9 cellular contexts compared by ENCODE assay signal in genomic region chr10:124745257-124745656, GRCh38. TPM values are rescaled to one million over a fixed set of nuclear protein-coding genes. Genes with fewer than 3 reads are reported as not detected.
A peak's percentile ranks its signal among the peaks of the same experiment; 100 is the strongest.
DNase-seq lines count a peak whose midpoint lies in the region; ATAC-seq and TF ChIP-seq lines count a peak whose summit lies in the region.
"Had no signal": no experiment of that assay in that cellular context is flagged by ENCODE, and none has a peak within 500 bp of the region (broad histone marks: within the 10 kb centered on the region; RNA-seq: fewer than 3 reads in every experiment).

No MANE protein-coding gene starts in this region.

- peaks cover 14% of the 10 kb centered on the region for H3K36me3 ChIP-seq in left ventricle myocardium inferior
- H3K36me3 ChIP-seq in vagina: no peaks in the 10 kb centered on the region

- H3K4me1 ChIP-seq in left ventricle myocardium inferior (peaks cover 49% of the 10 kb centered on the region), vagina (peaks cover 64% of the 10 kb centered on the region)

- no peak overlapping the region for H3K4me3 Mint-ChIP-seq in MCF 10A (ENCODE audit: unreplicated experiment)
- H3K4me3 Mint-ChIP-seq in natural killer cell treated with Interleukin-12 subunit alpha and Interleukin-12 subunit beta and Interleukin-15 and Interleukin-18, amount 100 ng/mL, for 72 hours: peak overlapping the region; percentile 54

- H3K9me3 Mint-ChIP-seq in MCF 10A (ENCODE audit: unreplicated experiment): no peaks in the 10 kb centered on the region
- H3K9me3 Mint-ChIP-seq in natural killer cell treated with Interleukin-12 subunit alpha and Interleukin-12 subunit beta and Interleukin-15 and Interleukin-18, amount 100 ng/mL, for 72 hours: no peaks in the 10 kb centered on the region

- no peaks in the 10 kb centered on the region for H3K27me3 Mint-ChIP-seq in MCF 10A (ENCODE audit: insufficient read depth, unreplicated experiment)
- H3K27me3 Mint-ChIP-seq in natural killer cell treated with Interleukin-12 subunit alpha and Interleukin-12 subunit beta and Interleukin-15 and Interleukin-18, amount 100 ng/mL, for 72 hours: no peaks in the 10 kb centered on the region

- no peak for ATAC-seq in Right ventricle myocardium inferior
- ATAC-seq in natural killer cell treated with Interleukin-12 subunit alpha and Interleukin-12 subunit beta and Interleukin-15 and Interleukin-18, amount 100 ng/mL, for 72 hours: no peak

- no peak for TF ChIP-seq CTCF in left ventricle myocardium inferior (IDR thresholded peaks at IDR 0.05; ENCODE audit: borderline replicate concordance)
- TF ChIP-seq CTCF in MCF 10A (IDR thresholded peaks at IDR 0.05; ENCODE audit: unreplicated experiment): no peak
- TF ChIP-seq CTCF in vagina (IDR thresholded peaks at IDR 0.05): no peak

- no peak for DNase-seq in left ventricle myocardium inferior
- DNase-seq in Right ventricle myocardium inferior (ENCODE audit: missing footprints): no peak
- DNase-seq in MCF 10A (ENCODE audit: unreplicated experiment): no peak
- DNase-seq in natural killer cell treated with Interleukin-12 subunit alpha and Interleukin-12 subunit beta and Interleukin-15 and Interleukin-18, amount 100 ng/mL, for 72 hours (ENCODE audit: low spot score): no peak
- no peak for DNase-seq in vagina (ENCODE audit: extremely low spot score in 2 of 2)
- DNase-seq in GM19240 (ENCODE audit: insufficient read length, low spot score): no peak
- DNase-seq in Ammon's horn (ENCODE audit: low spot score): no peak
- no peak for DNase-seq in RPMI8226
- DNase-seq: COR-L47 had no signal

- no TSS peak for BruUV-seq in MCF 10A (replicated peaks; lab: Mats Ljungman, UMichigan)

- TF ChIP-seq POLR2A in vagina (IDR thresholded peaks at IDR 0.05): no peak

- H3K9me3 ChIP-seq in left ventricle myocardium inferior (replicated peaks) (no peaks in the 10 kb centered on the region), vagina (no peaks in the 10 kb centered on the region)

- no peaks in the 10 kb centered on the region for H3K27me3 ChIP-seq in left ventricle myocardium inferior (ENCODE audit: low read depth)
- H3K27me3 ChIP-seq in vagina: no peaks in the 10 kb centered on the region

- H3K27ac ChIP-seq in left ventricle myocardium inferior (replicated peaks) (peak overlapping the region; percentile 93), vagina (peak overlapping the region; percentile 76)

- CTCF ChIA-PET in MCF 10A (lab: Yijun Ruan, JAX): interaction anchor here (0.6 to 5.8 kb wide), 22 partner anchors 8 to 741 kb away, joined by 3 to 42 read pairs (median 3); no protein-coding TSS in a partner anchor

- peak overlapping the region; percentile 75 for H3K27ac Mint-ChIP-seq in MCF 10A (ENCODE audit: low read depth, unreplicated experiment)
- peak overlapping the region; percentile 41 to 53 for H3K27ac Mint-ChIP-seq in natural killer cell treated with Interleukin-12 subunit alpha and Interleukin-12 subunit beta and Interleukin-15 and Interleukin-18, amount 100 ng/mL, for 72 hours

- H3K36me3 Mint-ChIP-seq in MCF 10A (ENCODE audit: insufficient read depth, unreplicated experiment): peaks cover 24% of the 10 kb centered on the region
- H3K36me3 Mint-ChIP-seq in natural killer cell treated with Interleukin-12 subunit alpha and Interleukin-12 subunit beta and Interleukin-15 and Interleukin-18, amount 100 ng/mL, for 72 hours: no peaks in the 10 kb centered on the region

- peaks cover 26% of the 10 kb centered on the region for H3K4me1 Mint-ChIP-seq in MCF 10A (ENCODE audit: insufficient read depth, unreplicated experiment)
- H3K4me1 Mint-ChIP-seq in natural killer cell treated with Interleukin-12 subunit alpha and Interleukin-12 subunit beta and Interleukin-15 and Interleukin-18, amount 100 ng/mL, for 72 hours (ENCODE audit: low read depth in 2 of 2): peaks cover 34 to 48% of the 10 kb centered on the region in 2 donors

- POLR2A ChIA-PET in MCF 10A (lab: Yijun Ruan, JAX): interaction anchor here (0.6 to 3.5 kb wide), 12 partner anchors 9 to 1738 kb away, joined by 3 to 23 read pairs (median 4); partner anchors contain the start of gene EEF1AKMT2

- intact Hi-C loops in left ventricle myocardium inferior (cut with micrococcal nuclease) (loop anchor here (5.0 kb wide), 1 partner anchor 203 kb away; no protein-coding TSS in a partner anchor), Right ventricle myocardium inferior (cut with DNase I) (no loop called here), MCF 10A (cut with micrococcal nuclease) (no loop called here), vagina (cut with DNase I) (loop anchor here (2.0 kb wide), 1 partner anchor 208 kb away; no protein-coding TSS in a partner anchor)

- H3K4me3 ChIP-seq in left ventricle myocardium inferior (peak overlapping the region; percentile 82), vagina (peak overlapping the region in 1 of 2 donors; percentile 87)

RNA-seq across cellular contexts. Expression of gene FAM53B, which starts 1.1 kb away (rescaled TPM):
- total RNA-seq in left ventricle myocardium inferior (53.4 TPM), Right ventricle myocardium inferior (41.2 TPM), MCF 10A (2022) (12.9 and 14.9 TPM in 2 replicates), vagina (35.1 TPM)
- total RNA-seq in natural killer cell treated with Interleukin-12 subunit alpha and Interleukin-12 subunit beta and Interleukin-15 and Interleukin-18, amount 100 ng/mL, for 72 hours: 10 to 100 TPM; 16.6 to 21.8 TPM

RNA-seq across cellular contexts. Expression of gene EEF1AKMT2, which starts 46.4 kb away (rescaled TPM):
- total RNA-seq in left ventricle myocardium inferior (13.8 TPM), Right ventricle myocardium inferior (11.4 TPM), MCF 10A (2022) (17.5 and 18.6 TPM in 2 replicates), vagina (17.9 TPM)
- total RNA-seq in natural killer cell treated with Interleukin-12 subunit alpha and Interleukin-12 subunit beta and Interleukin-15 and Interleukin-18, amount 100 ng/mL, for 72 hours: 10 to 100 TPM; 18.4 to 24.4 TPM

RNA-seq across cellular contexts. Expression of gene ABRAXAS2, which starts 56.4 kb away (rescaled TPM):
- total RNA-seq in left ventricle myocardium inferior: 11.7 TPM
- total RNA-seq in Right ventricle myocardium inferior: 12.6 TPM
- 21.4 and 23.2 TPM in 2 replicates for total RNA-seq in MCF 10A (2022)
- total RNA-seq in natural killer cell treated with Interleukin-12 subunit alpha and Interleukin-12 subunit beta and Interleukin-15 and Interleukin-18, amount 100 ng/mL, for 72 hours: 10 to 100 TPM; 16.9 to 19.3 TPM
- 9.3 TPM for total RNA-seq in vagina

Comparison
In these comparisons a context has a peak if more than half of its experiments do, and no peak if none do; other contexts are left out.
1. intact Hi-C loops: an anchor here in left ventricle myocardium inferior (5.0 kb wide) and vagina (2.0 kb wide); none called in Right ventricle myocardium inferior and MCF 10A.